1 cellular context compared by ENCODE assay signal in genomic region chr9:129832957-129833356, GRCh38.
TF ChIP-seq lines count a peak whose summit lies in the region.

No MANE protein-coding gene starts in this region.

TF ChIP-seq in A549, 52 proteins besides CTCF, POLR2A, EP300 and RAD21:
- TF ChIP-seq FOSL2 (IDR thresholded peaks at IDR 0.05) (no peak), FOSL2 (CRISPR knock-in tag; IDR thresholded peaks at IDR 0.05) (peak; percentile 45; the same call in 1 of the 2 replicates), SREBF2 (IDR thresholded peaks at IDR 0.05) (no peak)
